ENCODE assay signal across 24 cellular contexts in genomic region chr14:34350903-34351302, GRCh38.
"Had no signal": no experiment of that assay in that cellular context is flagged by ENCODE, and none has a peak within 500 bp of the region (broad histone marks: within the 10 kb centered on the region; RNA-seq: fewer than 3 reads in every experiment).

No MANE protein-coding gene starts in this region.

- H3K4me2 ChIP-seq: PC-9 had no signal

- H3K4me3 Mint-ChIP-seq: activated CD4-positive, alpha-beta memory T cell treated with anti-CD3 and anti-CD28 coated beads for 36 hours; activated CD4-positive, alpha-beta T cell treated with anti-CD3 and anti-CD28 coated beads, Interleukin-2, amount 10 ng/mL, durations not matched to agents 24 days and 14 days; activated T-cell treated with anti-CD3 and anti-CD28 coated beads, Interleukin-2, amount 50 U/mL, for 72 hours; T-helper 1 cell treated with Interleukin-12 subunit alpha and Interleukin-12 subunit beta and Interleukin-4 antibody, amounts not matched to agents 30 μg/mL and 1 μg/mL, for 36 hours; WTC11 had no signal

- DNase-seq: activated CD4-positive, alpha-beta memory T cell treated with anti-CD3 and anti-CD28 coated beads for 36 hours; activated CD4-positive, alpha-beta T cell treated with anti-CD3 and anti-CD28 coated beads, Interleukin-2, amount 10 ng/mL, durations not matched to agents 24 days and 14 days; activated CD4-positive, CD25-positive, alpha-beta regulatory T cell treated with anti-CD3 and anti-CD28 coated beads, Interleukin-2, amount 50 U/mL, for 72 hours; activated CD8-positive, alpha-beta memory T cell treated with anti-CD3 and anti-CD28 coated beads, Interleukin-2, amount 50 U/mL, for 4 hours; activated gamma-delta T cell treated with Interleukin-2 at 50 U/mL for 16 hours; activated naive CD4-positive, alpha-beta T cell treated with anti-CD3 and anti-CD28 coated beads, Interleukin-2, amount 50 U/mL, for 16 hours; activated T-cell treated with anti-CD3 and anti-CD28 coated beads, Interleukin-2, amount 50 U/mL, for 72 hours; aorta; central memory CD4-positive, alpha-beta T cell; Kasumi-1; NCI-H1105; NCI-H1436; NCI-H1694 treated with DMSO at 0.1 percent for 48 hours; NCI-H2029 treated with DMSO at 0.1 percent for 48 hours; NCI-H446; NCI-H524; NCI-H82; PC-9; SHP77 treated with DMSO at 0.1 percent for 48 hours; T-helper 9 cell had no signal

- H3K4me1 Mint-ChIP-seq: activated CD4-positive, alpha-beta T cell treated with anti-CD3 and anti-CD28 coated beads, Interleukin-2, amount 10 ng/mL, durations not matched to agents 24 days and 14 days had no signal

- H3K9me3 Mint-ChIP-seq: activated CD4-positive, alpha-beta memory T cell treated with anti-CD3 and anti-CD28 coated beads for 36 hours; activated CD4-positive, alpha-beta T cell treated with anti-CD3 and anti-CD28 coated beads, Interleukin-2, amount 10 ng/mL, durations not matched to agents 24 days and 14 days; activated T-cell treated with anti-CD3 and anti-CD28 coated beads, Interleukin-2, amount 50 U/mL, for 72 hours; activated T-helper 2 cell treated with anti-CD3 and anti-CD28 coated beads, Interferon-gamma antibody, Interleukin-2, Interleukin-4, amounts not matched to agents 10 μg/mL and 5 μg/mL and 100 μg/mL, durations not matched to agents 14 hours and 24 hours and 36 hours; T-helper 1 cell treated with Interleukin-12 subunit alpha and Interleukin-12 subunit beta and Interleukin-4 antibody, amounts not matched to agents 30 μg/mL and 1 μg/mL, for 36 hours had no signal

- H3K27ac ChIP-seq: coronary artery, PC-9 had no signal

- H3K36me3 Mint-ChIP-seq: activated CD4-positive, alpha-beta memory T cell treated with anti-CD3 and anti-CD28 coated beads for 36 hours had no signal

- H2AFZ ChIP-seq: PC-9 had no signal

- H3K4me3 ChIP-seq: coronary artery, PC-9 had no signal

- H3K27me3 Mint-ChIP-seq: activated CD4-positive, alpha-beta memory T cell treated with anti-CD3 and anti-CD28 coated beads for 36 hours; activated CD4-positive, alpha-beta T cell treated with anti-CD3 and anti-CD28 coated beads, Interleukin-2, amount 10 ng/mL, durations not matched to agents 24 days and 14 days had no signal

- ATAC-seq: WTC11 had no signal

- H3K27ac Mint-ChIP-seq: activated CD4-positive, alpha-beta memory T cell treated with anti-CD3 and anti-CD28 coated beads for 36 hours; activated CD4-positive, alpha-beta T cell treated with anti-CD3 and anti-CD28 coated beads, Interleukin-2, amount 10 ng/mL, durations not matched to agents 24 days and 14 days; activated T-cell treated with anti-CD3 and anti-CD28 coated beads, Interleukin-2, amount 50 U/mL, for 72 hours; activated T-helper 2 cell treated with anti-CD3 and anti-CD28 coated beads, Interferon-gamma antibody, Interleukin-2, Interleukin-4, amounts not matched to agents 10 μg/mL and 5 μg/mL and 100 μg/mL, durations not matched to agents 14 hours and 24 hours and 36 hours; T-helper 1 cell treated with Interleukin-12 subunit alpha and Interleukin-12 subunit beta and Interleukin-4 antibody, amounts not matched to agents 30 μg/mL and 1 μg/mL, for 36 hours; WTC11 had no signal
